9 cellular contexts compared by ENCODE assay signal in the genomic region with DNA sequence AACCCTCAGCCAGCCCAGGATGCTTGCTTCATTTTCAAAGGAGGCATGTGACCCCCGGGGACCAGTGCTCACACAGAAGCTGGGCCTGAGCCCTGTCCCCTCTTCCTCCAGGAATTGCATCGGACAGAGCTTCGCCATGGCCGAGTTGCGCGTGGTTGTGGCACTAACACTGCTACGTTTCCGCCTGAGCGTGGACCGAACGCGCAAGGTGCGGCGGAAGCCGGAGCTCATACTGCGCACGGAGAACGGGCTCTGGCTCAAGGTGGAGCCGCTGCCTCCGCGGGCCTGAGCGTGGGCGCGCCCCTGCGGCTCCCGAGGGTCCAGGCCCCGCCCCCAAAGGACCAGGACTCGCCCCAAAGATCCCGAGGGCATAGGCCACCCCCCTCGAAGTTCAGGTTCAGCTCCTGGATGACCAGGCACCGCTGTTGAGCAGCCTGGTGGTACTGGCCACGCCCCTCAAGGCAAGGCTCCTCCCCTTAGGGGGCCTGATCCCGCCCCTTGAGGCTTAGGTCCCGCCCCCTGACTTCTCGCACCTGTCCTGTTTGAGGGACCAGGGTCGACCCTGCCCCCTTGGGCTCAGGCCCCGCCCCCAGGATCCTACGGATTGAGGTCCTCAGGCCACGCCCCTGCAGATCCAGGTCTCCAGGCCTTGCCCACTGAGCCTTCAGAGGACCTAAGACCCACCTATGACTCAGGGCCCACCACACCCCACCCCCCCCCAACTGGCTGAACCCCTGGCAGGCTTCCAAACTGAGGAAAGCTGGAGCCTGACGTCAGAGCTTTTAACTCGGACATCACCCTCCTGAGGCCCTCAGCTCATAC. TPM values are rescaled to one million over a fixed set of nuclear protein-coding genes. Genes with fewer than 3 reads are reported as not detected.
DNase-seq lines count a peak whose midpoint lies in the region; ATAC-seq and TF ChIP-seq lines count a peak whose summit lies in the region.
"Had no signal": no experiment of that assay in that cellular context is flagged by ENCODE, and none has a peak within 500 bp of the region (broad histone marks: within the 10 kb centered on the region; RNA-seq: fewer than 3 reads in every experiment).

No MANE protein-coding gene starts in this region.

- H3K4me3 ChIP-seq in BLaER1 (peak overlapping the region; percentile 60), fibroblast of villous mesenchyme (ENCODE audit: low read depth, low read length) (peak overlapping the region; percentile 38)

- in situ Hi-C loops in KBM-7 (cut with MboI; ENCODE audit: low pct_unique_long_range_greater_than_20kb, low sequenced_read_pairs) = no loop called here

- peak overlapping the region; percentile 85 for H3K4me2 ChIP-seq in BLaER1

- H3K9me3 ChIP-seq in BLaER1 = no peaks in the 10 kb centered on the region

- H3K4me1 ChIP-seq in BLaER1 = peaks cover 29% of the 10 kb centered on the region

- peak; percentile 59 for ATAC-seq in activated CD8-positive, alpha-beta memory T cell treated with anti-CD3 and anti-CD28 coated beads, Interleukin-2, amount 10 ng/mL, durations not matched to agents 7 days and 5 days

- no peaks in the 10 kb centered on the region for H4K20me1 ChIP-seq in BLaER1

- H3K9ac ChIP-seq in BLaER1 = no peak overlapping the region

- H3K27me3 Mint-ChIP-seq in activated CD8-positive, alpha-beta memory T cell treated with anti-CD3 and anti-CD28 coated beads, Interleukin-2, amount 10 ng/mL, durations not matched to agents 7 days and 5 days = no peaks in the 10 kb centered on the region

- no peaks in the 10 kb centered on the region for H3K36me3 Mint-ChIP-seq in activated CD8-positive, alpha-beta memory T cell treated with anti-CD3 and anti-CD28 coated beads, Interleukin-2, amount 10 ng/mL, durations not matched to agents 7 days and 5 days

- H3K4me3 Mint-ChIP-seq in activated CD8-positive, alpha-beta memory T cell treated with anti-CD3 and anti-CD28 coated beads, Interleukin-2, amount 10 ng/mL, durations not matched to agents 7 days and 5 days = peak overlapping the region; percentile 77

- H3K4me1 Mint-ChIP-seq in activated CD8-positive, alpha-beta memory T cell treated with anti-CD3 and anti-CD28 coated beads, Interleukin-2, amount 10 ng/mL, durations not matched to agents 7 days and 5 days = peaks cover 28% of the 10 kb centered on the region

- CTCF ChIA-PET in activated CD8-positive, alpha-beta memory T cell treated with anti-CD3 and anti-CD28 coated beads, Interleukin-2, amount 10 ng/mL, durations not matched to agents 7 days and 5 days (lab: Charles Lee) = interaction anchor here (0.7 to 7.0 kb wide), 17 partner anchors 39 to 376 kb away, joined by 3 to 198 read pairs (median 3); a partner anchor contains a TSS

- no peak overlapping the region for H3K27ac ChIP-seq in BLaER1

- H3K36me3 ChIP-seq in BLaER1 = no peaks in the 10 kb centered on the region

- H3K9me3 Mint-ChIP-seq in activated CD8-positive, alpha-beta memory T cell treated with anti-CD3 and anti-CD28 coated beads, Interleukin-2, amount 10 ng/mL, durations not matched to agents 7 days and 5 days (ENCODE audit: low read depth) = no peaks in the 10 kb centered on the region

- peak overlapping the region; percentile 81 for H3K27ac Mint-ChIP-seq in activated CD8-positive, alpha-beta memory T cell treated with anti-CD3 and anti-CD28 coated beads, Interleukin-2, amount 10 ng/mL, durations not matched to agents 7 days and 5 days

- no peak for TF ChIP-seq CTCF in fibroblast of villous mesenchyme (IDR thresholded peaks at IDR 0.05; ENCODE audit: insufficient read depth, low read depth, low read length)

- H3K27me3 ChIP-seq in BLaER1 = no peaks in the 10 kb centered on the region

- peak; percentile 77 for DNase-seq in KBM-7
- DNase-seq in activated CD8-positive, alpha-beta memory T cell treated with anti-CD3 and anti-CD28 coated beads, Interleukin-2, amount 10 ng/mL, durations not matched to agents 7 days and 5 days = peak; percentile 81
- DNase-seq in fibroblast of villous mesenchyme (ENCODE audit: low read depth) = no peak
- peak; percentile 50 to 53 for DNase-seq in stimulated activated CD4-positive, alpha-beta T cell treated with anti-CD3 and anti-CD28 coated beads, Interleukin-15, amount 100 ng/mL, for 1 hour (ENCODE audit: low read depth in 1 of 2, low spot score in 1 of 2)
- DNase-seq in iPS-NIHi11 (ENCODE audit: low spot score) = no peak
- no peak for DNase-seq in NCI-H446 (lab: John Stamatoyannopoulos, UW)
- DNase-seq in NCI-H510A treated with DMSO at 0.1 percent for 48 hours (lab: John Stamatoyannopoulos, UW) = no peak

RNA-seq across cellular contexts. Expression of a gene that starts 43.1 kb away (rescaled TPM):
- 1 to 10 TPM; 1.2 to 1.9 TPM for total RNA-seq in activated CD8-positive, alpha-beta memory T cell treated with anti-CD3 and anti-CD28 coated beads, Interleukin-2, amount 10 ng/mL, durations not matched to agents 7 days and 5 days
- not detected in 2 replicates for total RNA-seq in fibroblast of villous mesenchyme
- total RNA-seq: H1 had no signal

Comparison
In these comparisons a context has a peak if more than half of its experiments do, and no peak if none do; other contexts are left out.
1. DNase-seq: peak in KBM-7 (single experiment), activated CD8-positive, alpha-beta memory T cell treated with anti-CD3 and anti-CD28 coated beads, Interleukin-2, amount 10 ng/mL, durations not matched to agents 7 days and 5 days (single experiment) and stimulated activated CD4-positive, alpha-beta T cell treated with anti-CD3 and anti-CD28 coated beads, Interleukin-15, amount 100 ng/mL, for 1 hour (2 of 2); none in fibroblast of villous mesenchyme (single experiment), iPS-NIHi11 (single experiment), NCI-H446 (0 of 2) and NCI-H510A treated with DMSO at 0.1 percent for 48 hours (single experiment).